In genomic region chr1:28369518-28370219, GRCh38 we compare ENCODE assay signal across 8 cellular contexts. TPM values are rescaled to one million over a fixed set of nuclear protein-coding genes. Genes with fewer than 3 reads are reported as not detected.
DNase-seq lines count a peak whose midpoint lies in the region; ATAC-seq and TF ChIP-seq lines count a peak whose summit lies in the region.

Gene PHACTR4, plus strand, starts transcription at chr1:28369740. Its CDS starts 37,708 bp downstream, at chr1:28407448.

- peaks cover 42% of the 10 kb centered on the region for H3K79me2 ChIP-seq in GM23338 (replicated peaks; ENCODE audit: insufficient read depth)

- H3K27me3 ChIP-seq in GM23338 (ENCODE audit: insufficient read depth), result no peaks in the 10 kb centered on the region

- H3K9me3 Mint-ChIP-seq in GM23338 (no peaks in the 10 kb centered on the region), nephron (no peaks in the 10 kb centered on the region)

- H3K4me1 Mint-ChIP-seq in GM23338 (peaks cover 8% of the 10 kb centered on the region), nephron (peaks cover 28% of the 10 kb centered on the region)

- H4K20me1 ChIP-seq in GM23338 (replicated peaks; ENCODE audit: insufficient read depth), result peaks cover 11% of the 10 kb centered on the region; the same call in 1 of the 2 replicates

- peak; percentile 92 for TF ChIP-seq POLR2A in Raji (IDR thresholded peaks at IDR 0.05; ENCODE audit: insufficient read depth, low read depth, low read length)

- peaks cover 15% of the 10 kb centered on the region for H3K4me1 ChIP-seq in GM23338 (ENCODE audit: insufficient read depth)

- TF ChIP-seq CTCF in GM23338 (conservative IDR thresholded peaks at IDR 0.05; ENCODE audit: low read depth in 2 of 2) (no peak), fibroblast of the aortic adventitia (IDR thresholded peaks at IDR 0.05; ENCODE audit: insufficient read depth, low read length) (no peak), nephron (IDR thresholded peaks at IDR 0.05; ENCODE audit: unreplicated experiment in 3 of 3) (no peak)

- no peaks in the 10 kb centered on the region for H3K9me2 ChIP-seq in GM23338 (ENCODE audit: insufficient read depth)

- H3K27me3 Mint-ChIP-seq in GM23338 (ENCODE audit: insufficient read depth, low read depth, poor library complexity) (peaks cover 14% of the 10 kb centered on the region), nephron (ENCODE audit: low read depth) (no peaks in the 10 kb centered on the region)

- H3K4me3 ChIP-seq in GM23338 (peak within 1 kb of the TSS; percentile 80), fibroblast of the aortic adventitia (ENCODE audit: low read depth, low read length) (peak within 1 kb of the TSS; percentile 84)

- H3K36me3 Mint-ChIP-seq in GM23338 (ENCODE audit: low read depth), result peaks cover 6% of the 10 kb centered on the region
- peaks cover 18% of the 10 kb centered on the region for H3K36me3 Mint-ChIP-seq in nephron (ENCODE audit: low read depth)

- H3K4me3 Mint-ChIP-seq in GM23338, result peak within 1 kb of the TSS; percentile 97
- peak within 1 kb of the TSS; percentile 96 to 97 (median 96) for H3K4me3 Mint-ChIP-seq in nephron

- H3K4me2 ChIP-seq in GM23338, result peak within 1 kb of the TSS; percentile 65

- H3K27ac Mint-ChIP-seq in GM23338, result peak within 1 kb of the TSS; percentile 98
- H3K27ac Mint-ChIP-seq in nephron, result peak within 1 kb of the TSS; percentile 96 to 100 (median 97)

- peak; percentile 93 for ATAC-seq in GM23338
- peak; percentile 98 for ATAC-seq in stimulated activated naive CD8-positive, alpha-beta T cell treated with anti-CD3 and anti-CD28 coated beads, Interleukin-15, Interleukin-2, amounts not matched to agents 100 U/mL and 50 U/mL, for 24 hours

- peaks cover 10% of the 10 kb centered on the region for H3F3A ChIP-seq in GM23338 (replicated peaks; ENCODE audit: low read depth)

- peak within 1 kb of the TSS; percentile 95 for H3K27ac ChIP-seq in GM23338 (ENCODE audit: low read depth)

- peak within 1 kb of the TSS; percentile 93 for H2AFZ ChIP-seq in GM23338

- DNase-seq in Daoy (ENCODE audit: low read depth) (peak; percentile 96), GM23338 (ENCODE audit: low spot score) (peak; percentile 99), LoVo (ENCODE audit: low spot score) (peak; percentile 97), fibroblast of the aortic adventitia (ENCODE audit: low read depth) (peak; percentile 89)
- peak; percentile 64 for DNase-seq in activated effector memory CD4-positive, alpha-beta T cell treated with Interleukin-2 at 50 U/mL for 16 hours
- DNase-seq in stimulated activated naive CD8-positive, alpha-beta T cell treated with anti-CD3 and anti-CD28 coated beads, Interleukin-15, Interleukin-2, amounts not matched to agents 100 U/mL and 50 U/mL, for 24 hours, result peak; percentile 90

- peaks cover under 1% of the 10 kb centered on the region; the same call in 1 of the 2 replicates for H3K36me3 ChIP-seq in GM23338 (ENCODE audit: insufficient read depth)

TF ChIP-seq in GM23338, 12 proteins besides CTCF, POLR2A, EP300 and RAD21:
- TF ChIP-seq REST (IDR thresholded peaks at IDR 0.05; ENCODE audit: unreplicated experiment) (peak; percentile 13), ZNF331 (CRISPR knock-in tag; IDR thresholded peaks at IDR 0.05; ENCODE audit: low read depth) (no peak), STAT1 (IDR thresholded peaks at IDR 0.05; ENCODE audit: unreplicated experiment) (no peak), CREB1 (CRISPR knock-in tag; IDR thresholded peaks at IDR 0.05; ENCODE audit: low read depth) (peak; percentile 77), POLR2AphosphoS5 (IDR thresholded peaks at IDR 0.05; ENCODE audit: low read depth) (peak; percentile 96), NANOG (IDR thresholded peaks at IDR 0.05; ENCODE audit: borderline replicate concordance) (no peak), ETS1 (IDR thresholded peaks at IDR 0.05) (peak; percentile 78)

RNA-seq across cellular contexts. Expression of gene PHACTR4, which starts in this region (rescaled TPM):
- 10.9 and 12.2 TPM in 2 replicates for total RNA-seq in Daoy (2014; rRNA removed; shearing (Covaris generic))
- 29.7 and 35.4 TPM in 2 replicates for total RNA-seq in GM23338 (2014; rRNA removed; shearing (Covaris generic))
- 47.1 and 54.1 TPM in 2 replicates for polyA plus RNA-seq in GM23338 (2016; fragmentation: Nextera tagmentation; extraction: Ambion mirVana)
- 7.5 and 16.3 TPM in 2 replicates for total RNA-seq in fibroblast of the aortic adventitia (ENCODE audit: low replicate concordance)

Comparison
In these comparisons a context has a peak if more than half of its experiments do, and no peak if none do; other contexts are left out.
1. Peak in every context shown above with its lines: DNase-seq, ATAC-seq, H3K4me3 ChIP-seq and H3K27ac ChIP-seq.